8 cellular contexts compared by ENCODE assay signal in genomic region chr10:31133628-31134302, GRCh38.
DNase-seq lines count a peak whose midpoint lies in the region; ATAC-seq and TF ChIP-seq lines count a peak whose summit lies in the region.

No MANE protein-coding gene starts in this region.

- H3K27me3 ChIP-seq in HUES6 (ENCODE audit: control insufficient read depth, insufficient read depth, low read length) (peaks cover 5% of the 10 kb centered on the region; the same call in 1 of the 2 replicates), heart left ventricle (no peaks in the 10 kb centered on the region), trophoblast cell (ENCODE audit: insufficient read depth, low read length) (no peaks in the 10 kb centered on the region), thyroid gland (no peaks in the 10 kb centered on the region)

- peak overlapping the region; percentile 84 for H4K8ac ChIP-seq in trophoblast cell (ENCODE audit: low read depth, low read length)

- peak overlapping the region; percentile 78 for H2BK5ac ChIP-seq in trophoblast cell (ENCODE audit: low read depth, low read length, poor library complexity)

- peaks cover 24% of the 10 kb centered on the region for H3K4me1 ChIP-seq in HUES6 (ENCODE audit: control insufficient read depth, insufficient read depth, low read length)
- H3K4me1 ChIP-seq in heart left ventricle: peaks cover 0 to 56% (median 18%) of the 10 kb centered on the region in 12 donors
- H3K4me1 ChIP-seq in trophoblast cell (ENCODE audit: control insufficient read depth in 1 of 2, insufficient read depth in 2 of 2, low read length in 2 of 2): peaks cover 8 to 15% of the 10 kb centered on the region in 2 experiments
- H3K4me1 ChIP-seq in thyroid gland: peaks cover 9 to 13% of the 10 kb centered on the region in 2 donors

- peak overlapping the region; percentile 94 for H3K9ac ChIP-seq in HUES6 (ENCODE audit: low read length)
- H3K9ac ChIP-seq in trophoblast cell (ENCODE audit: low read length): peak overlapping the region; percentile 87

- H3K4ac ChIP-seq in trophoblast cell (ENCODE audit: low read depth, low read length): no peak overlapping the region

- H3K18ac ChIP-seq in trophoblast cell (ENCODE audit: low read length): peak overlapping the region; percentile 87

- no peak overlapping the region for H3K23ac ChIP-seq in trophoblast cell (ENCODE audit: low read length)

- intact Hi-C loops in heart left ventricle (cut with DNase I): loop anchor here in 5 of 10 donors (1.0 to 10.0 kb wide), 6 partner anchors 99 to 351 kb away; partner anchors contain the start of genes ZNF438 (in 5 of the 5) and ZEB1 (in 1 of the 5)
- intact Hi-C loops in thyroid gland (cut with DNase I): no loop called here

- H3K79me2 ChIP-seq in trophoblast cell (ENCODE audit: control insufficient read depth, insufficient read depth, low read length, poor library complexity): no peaks in the 10 kb centered on the region

- peak overlapping the region; percentile 75 for H2AFZ ChIP-seq in trophoblast cell (ENCODE audit: insufficient read depth, low read length, poor library complexity)

- TF ChIP-seq POLR2A in heart left ventricle (IDR thresholded peaks at IDR 0.05): peak in 1 of 2 donors; percentile 51
- TF ChIP-seq POLR2A in thyroid gland (IDR thresholded peaks at IDR 0.05): peak in 1 of 2 donors; percentile 73

- H3K27ac ChIP-seq in HUES6 (ENCODE audit: low read depth, low read length): peak overlapping the region; percentile 83; the same call in 1 of the 2 replicates
- peak overlapping the region; percentile 52 to 95 (median 88) for H3K27ac ChIP-seq in heart left ventricle
- peak overlapping the region; percentile 85 for H3K27ac ChIP-seq in trophoblast cell (ENCODE audit: low read depth, low read length)
- peak overlapping the region; percentile 82 to 92 (median 85) for H3K27ac ChIP-seq in thyroid gland

- DNase-seq in AG08395 (ENCODE audit: low spot score) (peak; percentile 81), SK-N-DZ (ENCODE audit: low spot score) (peak; percentile 92), heart left ventricle (peak; percentile 88 to 92 (median 90)), trophoblast cell (peak; percentile 14 to 22), thyroid gland (peak; percentile 79 to 81)
- DNase-seq in activated naive CD8-positive, alpha-beta T cell treated with anti-CD3 and anti-CD28 coated beads, Interleukin-2, amount 50 U/mL, for 16 hours (ENCODE audit: low read depth, low spot score): peak; percentile 37

- ATAC-seq in GM19025 (IDR thresholded peaks at IDR 0.05; ENCODE audit: low read depth, unreplicated experiment) (peak; percentile 59), heart left ventricle (peak; percentile 88 to 94 (median 92))

- H2AK5ac ChIP-seq in trophoblast cell (ENCODE audit: low read length): no peak overlapping the region

- H3K79me1 ChIP-seq in trophoblast cell (ENCODE audit: low read length): peaks cover 10% of the 10 kb centered on the region

- peak overlapping the region; percentile 85 for H2BK120ac ChIP-seq in trophoblast cell (ENCODE audit: insufficient read depth, low read length, poor library complexity)

- H3K4me3 ChIP-seq in HUES6 (ENCODE audit: low read depth, low read length): peak overlapping the region; percentile 67
- peak overlapping the region; percentile 1 to 66 (median 50) for H3K4me3 ChIP-seq in heart left ventricle
- peak overlapping the region; percentile 57 for H3K4me3 ChIP-seq in trophoblast cell (ENCODE audit: low read depth, low read length)
- H3K4me3 ChIP-seq in thyroid gland (replicated peaks in 1 of 3): peak overlapping the region in 1 of 3 donors; percentile 39

- peak overlapping the region; percentile 34 for H2BK12ac ChIP-seq in trophoblast cell (ENCODE audit: low read length)

- no peak for TF ChIP-seq CTCF in heart left ventricle (IDR thresholded peaks at IDR 0.05)
- TF ChIP-seq CTCF in thyroid gland (IDR thresholded peaks at IDR 0.05): no peak

- whole genome bisulfite sequencing in heart left ventricle, 4 donors: 0 to 3% (median 1%) methylated on average over 19 to 43 of the region's 43 CpGs
- no CpG with 5 or more reads among the region's 43 CpGs for WGBS in trophoblast cell (ENCODE audit: extremely low coverage, insufficient coverage, insufficient read length)
- WGBS in thyroid gland, 2 donors: 0 to 1% methylated on average over 1 to 23 of the region's 43 CpGs

- H4K91ac ChIP-seq in trophoblast cell (ENCODE audit: low read depth, low read length): peak overlapping the region; percentile 69

- H4K12ac ChIP-seq in trophoblast cell (ENCODE audit: low read depth, low read length): peak overlapping the region; percentile 67

- H3K9me3 ChIP-seq in HUES6 (ENCODE audit: control insufficient read depth, insufficient read depth, low read depth, low read length) (no peaks in the 10 kb centered on the region), heart left ventricle (no peaks in the 10 kb centered on the region), trophoblast cell (ENCODE audit: insufficient read depth, low read depth, low read length) (no peaks in the 10 kb centered on the region), thyroid gland (no peaks in the 10 kb centered on the region)

- no peaks in the 10 kb centered on the region for H3K36me3 ChIP-seq in HUES6 (ENCODE audit: control insufficient read depth, insufficient read depth, low read length)
- no peaks in the 10 kb centered on the region for H3K36me3 ChIP-seq in heart left ventricle
- no peaks in the 10 kb centered on the region for H3K36me3 ChIP-seq in trophoblast cell (ENCODE audit: control insufficient read depth in 1 of 2, insufficient read depth in 2 of 2, low read length in 2 of 2)
- H3K36me3 ChIP-seq in thyroid gland: no peaks in the 10 kb centered on the region

- peak overlapping the region; percentile 97 for H3K4me2 ChIP-seq in trophoblast cell (ENCODE audit: low read length)

- peak overlapping the region; percentile 66 for H3K14ac ChIP-seq in trophoblast cell (ENCODE audit: low read length)

Comparison
In these comparisons a context has a peak if more than half of its experiments do, and no peak if none do; other contexts are left out.
1. DNase-seq: peak in every context shown above with its lines; median percentile 92 in SK-N-DZ; 90 in heart left ventricle; 81 in AG08395; 80 in thyroid gland; 37 in activated naive CD8-positive, alpha-beta T cell treated with anti-CD3 and anti-CD28 coated beads, Interleukin-2, amount 50 U/mL, for 16 hours; 18 in trophoblast cell.